Comparison of ENCODE assay signal across 28 cellular contexts in the genomic region with DNA sequence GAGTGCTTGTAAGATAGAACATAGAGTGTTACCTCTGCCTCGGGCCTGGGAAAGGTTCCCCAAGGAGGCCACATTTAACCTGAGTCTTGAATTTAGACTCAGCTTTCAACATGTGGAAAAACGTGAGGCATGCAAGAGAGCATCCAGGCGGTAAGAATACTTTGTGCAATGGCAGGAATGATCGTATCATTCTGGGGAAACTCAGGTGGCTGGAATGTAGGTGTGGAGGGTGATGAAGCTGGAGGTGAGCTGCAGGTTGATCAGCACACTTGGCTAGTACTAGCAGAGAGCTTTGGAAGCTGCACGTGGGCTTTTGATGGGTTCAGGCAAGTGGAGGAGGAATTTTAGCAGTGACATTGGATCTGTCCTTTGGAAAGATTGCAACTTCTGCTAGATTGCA.
"Had no signal": no experiment of that assay in that cellular context is flagged by ENCODE, and none has a peak within 500 bp of the region (broad histone marks: within the 10 kb centered on the region; RNA-seq: fewer than 3 reads in every experiment).

No MANE protein-coding gene starts in this region.

- DNase-seq: activated CD4-positive, alpha-beta memory T cell treated with anti-CD3 and anti-CD28 coated beads for 36 hours; activated CD4-positive, alpha-beta T cell treated with anti-CD3 and anti-CD28 coated beads for 36 hours; activated CD4-positive, alpha-beta T cell treated with anti-CD3 and anti-CD28 coated beads, Interleukin-2, amount 10 ng/mL, durations not matched to agents 24 days and 14 days; activated CD4-positive, CD25-positive, alpha-beta regulatory T cell; activated CD4-positive, CD25-positive, alpha-beta regulatory T cell treated with anti-CD3 and anti-CD28 coated beads, Interleukin-2, amount 50 U/mL, for 72 hours; activated CD8-positive, alpha-beta memory T cell treated with anti-CD3 and anti-CD28 coated beads, Interleukin-2, amount 10 ng/mL, durations not matched to agents 7 days and 5 days; activated CD8-positive, alpha-beta memory T cell treated with anti-CD3 and anti-CD28 coated beads, Interleukin-2, amount 50 U/mL, for 4 hours; activated CD8-positive, alpha-beta T cell treated with anti-CD3 and anti-CD28 coated beads, Interleukin-2, amount 10 ng/mL, durations not matched to agents 7 days and 5 days; activated effector memory CD4-positive, alpha-beta T cell treated with anti-CD3 and anti-CD28 coated beads, Interleukin-2, amount 50 U/mL, for 16 hours; activated naive CD4-positive, alpha-beta T cell treated with anti-CD3 and anti-CD28 coated beads for 36 hours; activated naive CD8-positive, alpha-beta T cell treated with anti-CD3 and anti-CD28 coated beads for 36 hours; activated naive CD8-positive, alpha-beta T cell treated with anti-CD3 and anti-CD28 coated beads, Interleukin-2, amount 50 U/mL, for 24 hours; activated T-cell treated with anti-CD3 and anti-CD28 coated beads, Interleukin-2, amount 50 U/mL, for 1 hour; activated T-cell treated with anti-CD3 and anti-CD28 coated beads, Interleukin-2, amount 50 U/mL, for 48 hours; adrenal gland; amygdala; aorta; caudate nucleus; cortex of kidney; dermis blood vessel endothelial cell; effector CD4-positive, alpha-beta T cell; effector memory CD8-positive, alpha-beta T cell; esophagus squamous epithelium; head of caudate nucleus; T-helper 2 cell had no signal

- ATAC-seq: activated CD4-positive, alpha-beta T cell treated with anti-CD3 and anti-CD28 coated beads for 36 hours; activated CD8-positive, alpha-beta memory T cell treated with anti-CD3 and anti-CD28 coated beads, Interleukin-2, amount 10 ng/mL, durations not matched to agents 7 days and 5 days; activated CD8-positive, alpha-beta T cell treated with anti-CD3 and anti-CD28 coated beads, Interleukin-2, amount 10 ng/mL, durations not matched to agents 7 days and 5 days; activated naive CD8-positive, alpha-beta T cell treated with anti-CD3 and anti-CD28 coated beads, Interleukin-2, amount 50 U/mL, for 24 hours; effector memory CD8-positive, alpha-beta T cell had no signal

- H3K27me3 ChIP-seq: adrenal gland, esophagus squamous epithelium had no signal

- H3K27ac ChIP-seq: adrenal gland, epithelial cell of prostate, esophagus squamous epithelium had no signal

- H3K4me1 ChIP-seq: adrenal gland, esophagus squamous epithelium had no signal

- H3K4me3 ChIP-seq: adrenal gland, esophagus squamous epithelium had no signal

- H3K9me3 ChIP-seq: adrenal gland, esophagus squamous epithelium had no signal

- FAIRE-seq: colon, frontal cortex had no signal

- H3K36me3 ChIP-seq: adrenal gland, esophagus squamous epithelium had no signal
